11 cellular contexts compared by ENCODE assay signal in the genomic region with DNA sequence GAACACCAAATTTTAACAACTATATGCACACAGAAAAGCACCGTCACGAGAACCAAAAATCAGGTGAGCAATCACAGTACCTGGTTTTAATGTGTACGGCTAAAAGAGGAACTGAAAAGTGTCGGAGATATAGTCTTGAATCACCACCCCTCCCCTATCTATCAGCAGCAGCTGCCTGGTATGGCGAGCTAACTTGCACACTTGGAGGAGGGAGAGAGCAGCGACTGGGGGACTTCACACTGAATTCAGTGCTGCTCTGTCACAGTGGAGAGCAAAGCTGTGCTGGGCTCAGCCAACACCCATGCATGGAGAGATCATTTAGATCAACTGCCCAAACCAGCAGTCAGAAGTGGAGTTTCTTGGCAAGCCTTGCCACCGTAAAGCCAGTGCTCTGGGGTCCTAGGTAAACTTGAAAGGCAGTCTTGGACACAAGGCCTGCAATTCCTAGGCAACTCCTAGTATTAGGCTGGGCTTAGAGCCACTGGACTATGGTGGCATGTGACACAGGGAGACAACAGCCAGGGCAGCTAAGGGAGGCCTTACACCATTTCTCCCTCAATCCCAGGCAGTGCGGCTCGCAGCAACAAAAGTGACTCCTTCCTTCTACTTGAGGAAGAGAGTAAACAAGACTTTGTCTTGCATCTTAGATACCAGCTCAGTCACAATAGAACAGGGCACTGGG.
DNase-seq lines count a peak whose midpoint lies in the region; ATAC-seq and TF ChIP-seq lines count a peak whose summit lies in the region.
"Had no signal": no experiment of that assay in that cellular context is flagged by ENCODE, and none has a peak within 500 bp of the region (broad histone marks: within the 10 kb centered on the region; RNA-seq: fewer than 3 reads in every experiment).

No MANE protein-coding gene starts in this region.

- peaks cover 6 to 20% (median 9%) of the 10 kb centered on the region in 3 donors for H3K4me1 Mint-ChIP-seq in naive B cell

- no peak overlapping the region for H3K4me3 Mint-ChIP-seq in naive B cell
- H3K4me3 Mint-ChIP-seq: dendritic cell treated with granulocyte-macrophage colony-stimulating factor and Interleukin-4, amounts not matched to agents 40 ng/mL and 50 ng/mL, for 4 days had no signal

- ATAC-seq in GM18907 (IDR thresholded peaks at IDR 0.05; ENCODE audit: unreplicated experiment), result peak; percentile 99
- ATAC-seq in GM21737 (IDR thresholded peaks at IDR 0.05; ENCODE audit: unreplicated experiment), result peak; percentile 99
- peak; percentile 98 for ATAC-seq in HG03439 (IDR thresholded peaks at IDR 0.05; ENCODE audit: unreplicated experiment)
- ATAC-seq in naive B cell (ENCODE audit: low read depth in 2 of 2), result peak; percentile 86 to 91

- no peaks in the 10 kb centered on the region for H3K27me3 Mint-ChIP-seq in naive B cell
- H3K27me3 Mint-ChIP-seq: dendritic cell treated with granulocyte-macrophage colony-stimulating factor and Interleukin-4, amounts not matched to agents 40 ng/mL and 50 ng/mL, for 4 days had no signal

- TF ChIP-seq CTCF in colonic mucosa (IDR thresholded peaks at IDR 0.05), result no peak

- peak overlapping the region in 4 of 6 donors; percentile 17 to 64 (median 44) for H3K27ac Mint-ChIP-seq in naive B cell
- H3K27ac Mint-ChIP-seq: dendritic cell treated with granulocyte-macrophage colony-stimulating factor and Interleukin-4, amounts not matched to agents 40 ng/mL and 50 ng/mL, for 4 days had no signal

- DNase-seq in naive B cell, result peak; percentile 10
- no peak for DNase-seq in hepatic stellate cell (ENCODE audit: low spot score)
- DNase-seq in stimulated activated CD4-positive, alpha-beta T cell treated with anti-CD3 and anti-CD28 coated beads, Interleukin-2, amount 100 ng/mL, for 24 hours, result no peak
- no peak for DNase-seq in HuH-7.5 (ENCODE audit: low spot score)
- DNase-seq in colonic mucosa, result no peak
- DNase-seq: MG63 had no signal

- intact Hi-C loops in colonic mucosa (cut with DNase I), result no loop called here

- no peak overlapping the region for H3K9ac ChIP-seq in colonic mucosa (ENCODE audit: low read depth in 2 of 2, low read length in 2 of 2)

- H3K36me3 Mint-ChIP-seq in naive B cell, result peaks cover 20 to 28% of the 10 kb centered on the region in 2 donors

- no peak overlapping the region for H3K4me3 ChIP-seq in colonic mucosa
- H3K4me3 ChIP-seq: MG63, SJSA1 had no signal

- no peaks in the 10 kb centered on the region for H3K4me1 ChIP-seq in colonic mucosa
- H3K4me1 ChIP-seq: SJSA1 had no signal

- H3K9me3 ChIP-seq in colonic mucosa, result no peaks in the 10 kb centered on the region
- H3K9me3 ChIP-seq: SJSA1 had no signal

- H3K9me3 Mint-ChIP-seq in naive B cell, result peaks cover 0 to 5% (median 0%) of the 10 kb centered on the region in 7 donors

- H3K27ac ChIP-seq in colonic mucosa, result no peak overlapping the region
- H3K27ac ChIP-seq: SJSA1 had no signal

- H3K36me3 ChIP-seq in colonic mucosa, result no peaks in the 10 kb centered on the region

- H3K27me3 ChIP-seq in colonic mucosa, result no peaks in the 10 kb centered on the region
- H3K27me3 ChIP-seq: MG63, SJSA1 had no signal
